In genomic region chr14:102317564-102318248, GRCh38 we compare ENCODE assay signal across 8 cellular contexts. TPM values are rescaled to one million over a fixed set of nuclear protein-coding genes. Genes with fewer than 3 reads are reported as not detected.
DNase-seq lines count a peak whose midpoint lies in the region; ATAC-seq and TF ChIP-seq lines count a peak whose summit lies in the region.

No MANE protein-coding gene starts in this region.

- H3K9me3 ChIP-seq in cardiac muscle cell (ENCODE audit: low read depth), result no peaks in the 10 kb centered on the region
- no peaks in the 10 kb centered on the region for H3K9me3 ChIP-seq in psoas muscle

- TF ChIP-seq CTCF in cardiac muscle cell (IDR thresholded peaks at IDR 0.05; ENCODE audit: low read depth, low read length) (no peak), psoas muscle (IDR thresholded peaks at IDR 0.05) (peak; percentile 28)

- H3K4me1 Mint-ChIP-seq in activated T-cell treated with anti-CD3 and anti-CD28 coated beads, Interleukin-2, amount 50 U/mL, for 24 hours (ENCODE audit: low read depth), result peaks cover 70% of the 10 kb centered on the region
- peaks cover 63% of the 10 kb centered on the region for H3K4me1 Mint-ChIP-seq in activated T-cell treated with anti-CD3 and anti-CD28 coated beads, Interleukin-2, amount 50 U/mL, for 72 hours (ENCODE audit: low read depth)

- no peaks in the 10 kb centered on the region for H3K9me3 Mint-ChIP-seq in activated T-cell treated with anti-CD3 and anti-CD28 coated beads, Interleukin-2, amount 50 U/mL, for 24 hours
- no peaks in the 10 kb centered on the region for H3K9me3 Mint-ChIP-seq in activated T-cell treated with anti-CD3 and anti-CD28 coated beads, Interleukin-2, amount 50 U/mL, for 72 hours

- H3K27me3 Mint-ChIP-seq in activated T-cell treated with anti-CD3 and anti-CD28 coated beads, Interleukin-2, amount 50 U/mL, for 24 hours, result no peaks in the 10 kb centered on the region
- H3K27me3 Mint-ChIP-seq in activated T-cell treated with anti-CD3 and anti-CD28 coated beads, Interleukin-2, amount 50 U/mL, for 72 hours (ENCODE audit: low read depth), result peaks cover 5% of the 10 kb centered on the region

- H3K27ac Mint-ChIP-seq in activated T-cell treated with anti-CD3 and anti-CD28 coated beads, Interleukin-2, amount 50 U/mL, for 24 hours, result peak overlapping the region; percentile 95
- H3K27ac Mint-ChIP-seq in activated T-cell treated with anti-CD3 and anti-CD28 coated beads, Interleukin-2, amount 50 U/mL, for 72 hours, result peak overlapping the region; percentile 100

- intact Hi-C loops in psoas muscle (cut with DNase I), result loop anchor here (2.0 to 10.0 kb wide), 3 partner anchors 45 to 353 kb away; partner anchors contain the start of genes DYNC1H1 (in 2 of the 2), CINP (in 1 of the 2), HSP90AA1 (in 1 of the 2) and TECPR2 (in 1 of the 2)

- no peak for ATAC-seq in activated T-cell treated with anti-CD3 and anti-CD28 coated beads, Interleukin-2, amount 50 U/mL, for 72 hours (replicated peaks in 1 of 2)
- ATAC-seq in psoas muscle, result peak; percentile 64 to 70 (median 67)
- no peak for ATAC-seq in GM18502 (IDR thresholded peaks at IDR 0.05; ENCODE audit: poor library complexity, unreplicated experiment)
- no peak for ATAC-seq in HG03469 (IDR thresholded peaks at IDR 0.05; ENCODE audit: unreplicated experiment)

- H3K27ac ChIP-seq in cardiac muscle cell, result peak overlapping the region; percentile 93
- peak overlapping the region; percentile 99 for H3K27ac ChIP-seq in psoas muscle

- no peaks in the 10 kb centered on the region for H3K27me3 ChIP-seq in cardiac muscle cell
- no peaks in the 10 kb centered on the region for H3K27me3 ChIP-seq in psoas muscle (ENCODE audit: insufficient read depth in 3 of 3, low read length in 2 of 3)

- H3K36me3 ChIP-seq in cardiac muscle cell (no peaks in the 10 kb centered on the region), psoas muscle (ENCODE audit: insufficient read depth in 1 of 2, low read depth in 1 of 2) (peaks cover 0 to 9% of the 10 kb centered on the region in 2 donors)

- peaks cover 22% of the 10 kb centered on the region for H3K36me3 Mint-ChIP-seq in activated T-cell treated with anti-CD3 and anti-CD28 coated beads, Interleukin-2, amount 50 U/mL, for 24 hours (ENCODE audit: low read depth)
- peaks cover 0 to 2% of the 10 kb centered on the region in 2 donors for H3K36me3 Mint-ChIP-seq in activated T-cell treated with anti-CD3 and anti-CD28 coated beads, Interleukin-2, amount 50 U/mL, for 72 hours (ENCODE audit: insufficient read depth in 2 of 2)

- peak overlapping the region; percentile 71 for H3K4me3 ChIP-seq in cardiac muscle cell
- peak overlapping the region; percentile 70 for H3K4me3 ChIP-seq in psoas muscle

- DNase-seq in activated T-cell treated with anti-CD3 and anti-CD28 coated beads, Interleukin-2, amount 50 U/mL, for 24 hours, result no peak
- DNase-seq in activated T-cell treated with anti-CD3 and anti-CD28 coated beads for 4 hours, result no peak
- DNase-seq in NCI-H2081 (lab: John Stamatoyannopoulos, UW), result peak; percentile 55 to 78
- DNase-seq in activated T-cell treated with anti-CD3 and anti-CD28 coated beads, Interleukin-2, amount 50 U/mL, for 72 hours, result peak; percentile 49 to 50
- peak in 1 of 2 donors; percentile 50 for DNase-seq in cardiac muscle cell (ENCODE audit: low read depth in 1 of 2, low spot score in 1 of 2)
- peak in 1 of 2 donors; percentile 77 for DNase-seq in psoas muscle

- H3K4me1 ChIP-seq in cardiac muscle cell (ENCODE audit: low read depth) (peaks cover 8% of the 10 kb centered on the region), psoas muscle (peaks cover 33% of the 10 kb centered on the region)

- H3K4me3 Mint-ChIP-seq in activated T-cell treated with anti-CD3 and anti-CD28 coated beads, Interleukin-2, amount 50 U/mL, for 24 hours, result peak overlapping the region; percentile 85
- H3K4me3 Mint-ChIP-seq in activated T-cell treated with anti-CD3 and anti-CD28 coated beads, Interleukin-2, amount 50 U/mL, for 72 hours, result peak overlapping the region; percentile 79 to 90

- 24 to 29% (median 24%) methylated on average over 12 of the region's 12 CpGs for WGBS in psoas muscle, 3 donors

RNA-seq across cellular contexts. Expression of gene ZNF839, which starts 1.8 kb away (rescaled TPM):
- 10 to 100 TPM; 18.1 to 21.5 TPM for total RNA-seq in activated T-cell treated with anti-CD3 and anti-CD28 coated beads, Interleukin-2, amount 50 U/mL, for 72 hours
- total RNA-seq in cardiac muscle cell (15.6 and 16.9 TPM in 2 replicates), psoas muscle (10 to 100 TPM in 3 of 4 donors, 1 to 10 TPM in 1; 8.5 to 18.2 (median 12.3) TPM)
- polyA plus RNA-seq in cardiac muscle cell (16.1 TPM in 2 replicates), psoas muscle (1 to 10 TPM; 4.6 to 10.0 (median 7.2) TPM)

RNA-seq across cellular contexts. Expression of gene MOK, which starts 12.7 kb away (rescaled TPM):
- 1 to 10 TPM; 2.8 to 5.7 TPM for total RNA-seq in activated T-cell treated with anti-CD3 and anti-CD28 coated beads, Interleukin-2, amount 50 U/mL, for 72 hours
- total RNA-seq in cardiac muscle cell (29.7 and 31.7 TPM in 2 replicates), psoas muscle (1 to 10 TPM; 1.8 to 3.4 (median 2.1) TPM)
- polyA plus RNA-seq in cardiac muscle cell (19.2 and 28.1 TPM in 2 replicates), psoas muscle (10 to 100 TPM in 1 of 3 donors, 1 to 10 TPM in 2; 3.4 to 11.1 (median 4.5) TPM)

RNA-seq across cellular contexts. Expression of gene CINP, which starts 45.0 kb away (rescaled TPM):
- total RNA-seq in activated T-cell treated with anti-CD3 and anti-CD28 coated beads, Interleukin-2, amount 50 U/mL, for 72 hours, result 10 to 100 TPM; 40.6 to 43.0 TPM
- total RNA-seq in cardiac muscle cell (46.0 and 49.1 TPM in 2 replicates), psoas muscle (10 to 100 TPM; 27.8 to 40.1 (median 32.5) TPM)
- polyA plus RNA-seq in cardiac muscle cell (45.4 and 53.9 TPM in 2 replicates), psoas muscle (10 to 100 TPM; 22.5 to 42.4 (median 35.9) TPM)

RNA-seq across cellular contexts. Expression of gene TECPR2, which starts 45.0 kb away (rescaled TPM):
- 1 to 10 TPM; 8.7 to 9.7 TPM for total RNA-seq in activated T-cell treated with anti-CD3 and anti-CD28 coated beads, Interleukin-2, amount 50 U/mL, for 72 hours
- 37.4 and 53.6 TPM in 2 replicates for total RNA-seq in cardiac muscle cell
- 9.2 and 15.9 TPM in 2 replicates for polyA plus RNA-seq in cardiac muscle cell
- total RNA-seq in psoas muscle, result 10 to 100 TPM; 12.9 to 22.5 (median 18.4) TPM
- 10 to 100 TPM in 1 of 3 donors, 1 to 10 TPM in 2; 5.7 to 19.9 (median 5.9) TPM for polyA plus RNA-seq in psoas muscle

Comparison
In these comparisons a context has a peak if more than half of its experiments do, and no peak if none do; other contexts are left out.
1. DNase-seq: peak in NCI-H2081 (2 of 2) and activated T-cell treated with anti-CD3 and anti-CD28 coated beads, Interleukin-2, amount 50 U/mL, for 72 hours (2 of 2); none in activated T-cell treated with anti-CD3 and anti-CD28 coated beads, Interleukin-2, amount 50 U/mL, for 24 hours (single experiment) and activated T-cell treated with anti-CD3 and anti-CD28 coated beads for 4 hours (single experiment).
2. ATAC-seq: peak in psoas muscle (4 of 4); none in activated T-cell treated with anti-CD3 and anti-CD28 coated beads, Interleukin-2, amount 50 U/mL, for 72 hours (0 of 2), GM18502 (single experiment) and HG03469 (single experiment).